In the genomic region with DNA sequence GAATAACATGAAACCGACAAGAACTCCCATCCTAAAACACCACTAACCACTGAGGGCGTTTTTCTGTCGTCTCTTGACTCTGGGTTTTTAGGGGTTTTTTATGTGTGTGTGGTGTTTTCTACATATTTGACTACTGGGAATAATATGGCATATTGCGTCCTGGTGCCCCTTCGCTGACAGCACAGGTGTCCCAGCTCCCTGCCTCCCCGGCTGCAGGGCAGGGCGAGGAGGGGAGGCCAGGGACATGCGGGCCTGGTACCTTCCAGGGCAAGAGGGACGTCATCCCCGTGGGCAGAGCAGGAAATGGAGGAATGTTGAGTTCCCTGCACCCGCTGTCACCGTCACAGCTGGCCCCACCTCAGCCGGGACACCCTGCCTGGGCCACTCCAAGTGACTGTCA, we compare ENCODE assay signal across 13 cellular contexts. TPM values are rescaled to one million over a fixed set of nuclear protein-coding genes. Genes with fewer than 3 reads are reported as not detected.
DNase-seq lines count a peak whose midpoint lies in the region; ATAC-seq, FAIRE-seq and TF ChIP-seq lines count a peak whose summit lies in the region.
"Had no signal": no experiment of that assay in that cellular context is flagged by ENCODE, and none has a peak within 500 bp of the region (broad histone marks: within the 10 kb centered on the region; RNA-seq: fewer than 3 reads in every experiment).

No MANE protein-coding gene starts in this region.

- H3K9ac ChIP-seq in HepG2 (ENCODE audit: insufficient read depth, low read depth, low read length) (no peak overlapping the region), PC-3 (ENCODE audit: low read length) (no peak overlapping the region)

- H3K79me2 ChIP-seq in HepG2 (ENCODE audit: insufficient read depth, low read length), result peaks cover 80% of the 10 kb centered on the region
- peaks cover 33% of the 10 kb centered on the region for H3K79me2 ChIP-seq in PC-3 (ENCODE audit: low read length)

- no peaks in the 10 kb centered on the region for H3K9me2 ChIP-seq in PC-3 (replicated peaks; ENCODE audit: low read length)

- no peaks in the 10 kb centered on the region for H3K27me3 Mint-ChIP-seq in WTC11 (ENCODE audit: low read depth)

- no peak for TF ChIP-seq RAD21 in HepG2 (CRISPR knock-in tag; IDR thresholded peaks at IDR 0.05)

- DNase-seq in right lobe of liver (peak in 2 of 3 donors; percentile 8 to 30), HepG2 (ENCODE audit: low spot score) (no peak), WTC11 (ENCODE audit: low spot score) (no peak), mucosa of descending colon (peak in 2 of 3 donors; percentile 16 to 46), PC-3 (no peak), epidermal melanocyte (ENCODE audit: insufficient read length, low spot score) (no peak)
- DNase-seq in stimulated activated CD4-positive, alpha-beta T cell treated with anti-CD3 and anti-CD28 coated beads, Interleukin-2, amount 100 ng/mL, for 24 hours, result no peak
- DNase-seq in activated CD4-positive, CD25-positive, alpha-beta regulatory T cell treated with anti-CD3 and anti-CD28 coated beads, Interleukin-2, amount 50 U/mL, for 72 hours, result no peak
- DNase-seq: amygdala, foreskin fibroblast, NCI-H1092 treated with DMSO at 0.1 percent for 48 hours, SHP77 had no signal

- H3F3A ChIP-seq in PC-3 (ENCODE audit: low read length, unreplicated experiment), result no peaks in the 10 kb centered on the region

- no peak for FAIRE-seq in HepG2 (lab: Jason Lieb, UNC)

- BruUV-seq in HepG2 (replicated peaks; lab: Mats Ljungman, UMichigan) (no TSS peak), PC-3 (replicated peaks; lab: Mats Ljungman, UMichigan) (no TSS peak)

- peaks cover 62% of the 10 kb centered on the region for H3K4me1 Mint-ChIP-seq in WTC11

- no peak overlapping the region for H3K4me3 ChIP-seq in right lobe of liver
- no peak overlapping the region for H3K4me3 ChIP-seq in HepG2 (replicated peaks in 1 of 3; ENCODE audit: insufficient read depth in 1 of 3, low read depth in 2 of 3, low read length in 3 of 3)
- no peak overlapping the region for H3K4me3 ChIP-seq in mucosa of descending colon
- no peak overlapping the region for H3K4me3 ChIP-seq in PC-3 (ENCODE audit: low read length)
- H3K4me3 ChIP-seq: ovary had no signal

- no peak for TF ChIP-seq CTCF in right lobe of liver (IDR thresholded peaks at IDR 0.05)
- no peak for TF ChIP-seq CTCF in HepG2 (CRISPR knock-in tag; IDR thresholded peaks at IDR 0.05)
- no peak for TF ChIP-seq CTCF in WTC11 (IDR thresholded peaks at IDR 0.05)
- no peak for TF ChIP-seq CTCF in mucosa of descending colon (IDR thresholded peaks at IDR 0.05)
- no peak for TF ChIP-seq CTCF in PC-3 (conservative IDR thresholded peaks at IDR 0.05; ENCODE audit: low read depth, low read length)

- TF ChIP-seq POLR2A in right lobe of liver (IDR thresholded peaks at IDR 0.05), result no peak
- TF ChIP-seq POLR2A in HepG2 (IDR thresholded peaks at IDR 0.05; ENCODE audit: insufficient read depth in 1 of 2, low read depth in 2 of 2, low read length in 2 of 2), result no peak

- no peaks in the 10 kb centered on the region for H3K27me3 ChIP-seq in right lobe of liver
- no peaks in the 10 kb centered on the region for H3K27me3 ChIP-seq in HepG2 (ENCODE audit: control insufficient read depth in 1 of 2, insufficient read depth in 2 of 2, low read length in 2 of 2)
- H3K27me3 ChIP-seq in PC-3 (ENCODE audit: low read length), result no peaks in the 10 kb centered on the region
- H3K27me3 ChIP-seq: ovary had no signal

- H3K9me3 Mint-ChIP-seq in WTC11, result no peaks in the 10 kb centered on the region

- no peak overlapping the region for H3K4me3 Mint-ChIP-seq in WTC11

- no peak overlapping the region for H3K4me2 ChIP-seq in HepG2 (ENCODE audit: low read depth, low read length)
- no peak overlapping the region for H3K4me2 ChIP-seq in PC-3 (ENCODE audit: low read length)

- H3K27ac Mint-ChIP-seq in WTC11, result peak overlapping the region; percentile 84

- H3K27ac ChIP-seq in right lobe of liver (no peak overlapping the region), HepG2 (ENCODE audit: extremely low read length, insufficient read depth, low read length) (no peak overlapping the region), PC-3 (ENCODE audit: low read length) (no peak overlapping the region)

- CTCF ChIA-PET in HepG2 (lab: Yijun Ruan, JAX; ENCODE audit: low intra/inter-chr PET ratio, low total read pairs), result no interaction called here
- CTCF ChIA-PET in WTC11 (lab: Charles Lee), result interaction anchor here (0.6 to 1.8 kb wide), 3 partner anchors 11 to 228 kb away, joined by 3 to 4 read pairs (median 3); no protein-coding TSS in a partner anchor
- CTCF ChIA-PET in PC-3 (lab: Charles Lee), result no interaction called here

- H3K9me3 ChIP-seq in right lobe of liver (no peaks in the 10 kb centered on the region), HepG2 (ENCODE audit: low read length) (no peaks in the 10 kb centered on the region), mucosa of descending colon (no peaks in the 10 kb centered on the region), PC-3 (ENCODE audit: low read length) (no peaks in the 10 kb centered on the region)
- H3K9me3 ChIP-seq: ovary had no signal

- 62% methylated on average over 12 of the region's 13 CpGs for WGBS in right lobe of liver (ENCODE audit: insufficient coverage, low coverage, low lambda C conversion rate, missing lambda C conversion rate)
- 83% methylated on average over 13 of the region's 13 CpGs for WGBS in HepG2 (ENCODE audit: low lambda C conversion rate)

- POLR2A ChIA-PET in HepG2 (lab: Yijun Ruan, JAX), result no interaction called here
- POLR2A ChIA-PET in WTC11 (lab: Charles Lee), result interaction anchor here (0.6 kb wide), 1 partner anchor 144 kb away, joined by 3 read pairs; no protein-coding TSS in a partner anchor
- POLR2A ChIA-PET in PC-3 (lab: Charles Lee; ENCODE audit: unreplicated experiment), result no interaction called here

- H4K20me1 ChIP-seq in HepG2 (ENCODE audit: insufficient read depth, low read length) (peaks cover 49% of the 10 kb centered on the region), PC-3 (ENCODE audit: low read length) (no peaks in the 10 kb centered on the region)

- no peak for ATAC-seq in right lobe of liver
- ATAC-seq in HepG2, result no peak
- ATAC-seq in WTC11, result no peak
- no peak for ATAC-seq in mucosa of descending colon
- ATAC-seq in PC-3, result no peak

- no peak overlapping the region for H2AFZ ChIP-seq in HepG2 (ENCODE audit: low read length)
- H2AFZ ChIP-seq in PC-3 (ENCODE audit: low read length), result no peak overlapping the region

- peaks cover 0 to 18% (median 7%) of the 10 kb centered on the region in 4 donors for H3K4me1 ChIP-seq in right lobe of liver
- peaks cover 23% of the 10 kb centered on the region for H3K4me1 ChIP-seq in HepG2 (ENCODE audit: insufficient read depth, low read length)
- peaks cover 3% of the 10 kb centered on the region for H3K4me1 ChIP-seq in mucosa of descending colon (ENCODE audit: low read depth)
- no peaks in the 10 kb centered on the region for H3K4me1 ChIP-seq in PC-3 (ENCODE audit: insufficient read depth, low read length)

- no peaks in the 10 kb centered on the region for H3K36me3 Mint-ChIP-seq in WTC11

- TF ChIP-seq EP300 in HepG2 (IDR thresholded peaks at IDR 0.05; ENCODE audit: low read depth in 2 of 2, low read length in 2 of 2) (no peak), HepG2 (CRISPR knock-in tag; IDR thresholded peaks at IDR 0.05; ENCODE audit: borderline replicate concordance) (no peak)

- H3K36me3 ChIP-seq in right lobe of liver, result no peaks in the 10 kb centered on the region
- H3K36me3 ChIP-seq in HepG2 (replicated peaks in 1 of 2; ENCODE audit: control insufficient read depth in 1 of 2, insufficient read depth in 2 of 2, low read length in 2 of 2), result peaks cover 4 to 5% of the 10 kb centered on the region in 2 experiments; a peak in 3 of 5 replicates
- no peaks in the 10 kb centered on the region for H3K36me3 ChIP-seq in mucosa of descending colon (ENCODE audit: low read depth)
- no peaks in the 10 kb centered on the region for H3K36me3 ChIP-seq in PC-3 (ENCODE audit: low read depth, low read length)
- H3K36me3 ChIP-seq: ovary had no signal

- in situ Hi-C loops in HepG2 (cut with HindIII; ENCODE audit: extremely low pct_ligation_motif_present, low pct_unique_long_range_greater_than_20kb), result no loop called here

- intact Hi-C loops in right lobe of liver (cut with DNase I) (no loop called here), HepG2 (cut with micrococcal nuclease; ENCODE audit: unreplicated experiment) (no loop called here), mucosa of descending colon (cut with DNase I, micrococcal nuclease) (no loop called here), PC-3 (cut with micrococcal nuclease) (no loop called here)

TF ChIP-seq in HepG2, 621 proteins besides CTCF, POLR2A, EP300 and RAD21 (continues in another document):
- no peak for TF ChIP-seq RFXANK (CRISPR knock-in tag; IDR thresholded peaks at IDR 0.05)

RNA-seq across cellular contexts. Expression of gene VAV2, which starts 34.8 kb away (rescaled TPM):
- 10 to 100 TPM; 30.1 to 44.3 (median 34.9) TPM for total RNA-seq in right lobe of liver
- total RNA-seq in HepG2 (2016; rRNA removed; fragmentation: Illumina TruSeq; extraction: Trizol), result 21.2 and 22.5 TPM in 2 replicates
- total RNA-seq in HepG2 (2016; cell fraction: cytosol; rRNA removed; fragmentation: Illumina TruSeq; extraction: Trizol; ENCODE audit: low read depth), result 11.6 and 15.3 TPM in 2 replicates
- 17.5 and 22.6 TPM in 2 replicates for total RNA-seq in HepG2 (2016; cell fraction: insoluble cytoplasmic fraction; rRNA removed; fragmentation: Illumina TruSeq; extraction: Trizol)
- 15.0 and 15.8 TPM in 2 replicates for total RNA-seq in HepG2 (2016; cell fraction: membrane; rRNA removed; fragmentation: Illumina TruSeq; extraction: Trizol)
- total RNA-seq in HepG2 (2016; cell fraction: nucleus; rRNA removed; fragmentation: Illumina TruSeq; extraction: Trizol), result 24.8 and 26.3 TPM in 2 replicates
- 22.9 and 32.7 TPM in 2 replicates for polyA plus RNA-seq in HepG2 (2011; rRNA removed)
- 23.2 and 24.2 TPM in 2 replicates for polyA plus RNA-seq in HepG2 (2011; cell fraction: cytosol; rRNA removed)
- polyA plus RNA-seq in HepG2 (2011; cell fraction: nucleus; rRNA removed), result 70.9 and 79.3 TPM in 2 replicates
- 34.9 and 35.5 TPM in 2 replicates for polyA plus RNA-seq in HepG2 (2012)
- 2.1 and 2.5 TPM in 2 replicates for polyA plus RNA-seq in HepG2 (2016; cell fraction: cytosol; fragmentation: Illumina TruSeq; extraction: Trizol; ENCODE audit: low read depth)
- polyA plus RNA-seq in HepG2 (2016; cell fraction: insoluble cytoplasmic fraction; fragmentation: Illumina TruSeq; extraction: Trizol; ENCODE audit: low read depth), result 21.5 and 26.8 TPM in 2 replicates
- polyA plus RNA-seq in HepG2 (2016; cell fraction: membrane; fragmentation: Illumina TruSeq; extraction: Trizol; ENCODE audit: low read depth), result 8.7 and 9.2 TPM in 2 replicates
- polyA plus RNA-seq in HepG2 (2016; cell fraction: nucleus; fragmentation: Illumina TruSeq; extraction: Trizol; ENCODE audit: insufficient read depth, low read depth), result 61.9 and 62.3 TPM in 2 replicates
- polyA minus RNA-seq in HepG2 (2011; rRNA and poly(A)+ RNA removed; ENCODE audit: low replicate concordance), result 37.6 and 51.8 TPM in 2 replicates
- 33.6 and 35.2 TPM in 2 replicates for polyA minus RNA-seq in HepG2 (2011; cell fraction: cytosol; rRNA and poly(A)+ RNA removed)
- polyA minus RNA-seq in HepG2 (2011; cell fraction: nucleus; rRNA and poly(A)+ RNA removed), result 32.7 and 34.4 TPM in 2 replicates
- 31.1 to 39.7 TPM (median 34.9 TPM) in 3 replicates for total RNA-seq in WTC11 (2021)
- 10 to 100 TPM; 29.4 to 34.8 (median 34.5) TPM for total RNA-seq in mucosa of descending colon
- 9.7 and 15.9 TPM in 2 replicates for total RNA-seq in PC-3 (2014; rRNA removed)

Comparison
In these comparisons a context has a peak if more than half of its experiments do, and no peak if none do; other contexts are left out.
1. DNase-seq: peak in right lobe of liver (2 of 3) and mucosa of descending colon (2 of 3); none in HepG2 (single experiment), WTC11 (single experiment), stimulated activated CD4-positive, alpha-beta T cell treated with anti-CD3 and anti-CD28 coated beads, Interleukin-2, amount 100 ng/mL, for 24 hours (0 of 2), PC-3 (single experiment), activated CD4-positive, CD25-positive, alpha-beta regulatory T cell treated with anti-CD3 and anti-CD28 coated beads, Interleukin-2, amount 50 U/mL, for 72 hours (single experiment) and epidermal melanocyte (single experiment).